Comparison of ENCODE assay signal across 1 cellular context in genomic region chr16:84597518-84598390, GRCh38.
TF ChIP-seq lines count a peak whose summit lies in the region.

No MANE protein-coding gene starts in this region.

TF ChIP-seq in GM12878, 131 proteins besides CTCF, POLR2A, EP300 and RAD21 (continues in another document):
- TF ChIP-seq NR2F1 (conservative IDR thresholded peaks at IDR 0.05) = no peak
- TF ChIP-seq, protein P1, sequence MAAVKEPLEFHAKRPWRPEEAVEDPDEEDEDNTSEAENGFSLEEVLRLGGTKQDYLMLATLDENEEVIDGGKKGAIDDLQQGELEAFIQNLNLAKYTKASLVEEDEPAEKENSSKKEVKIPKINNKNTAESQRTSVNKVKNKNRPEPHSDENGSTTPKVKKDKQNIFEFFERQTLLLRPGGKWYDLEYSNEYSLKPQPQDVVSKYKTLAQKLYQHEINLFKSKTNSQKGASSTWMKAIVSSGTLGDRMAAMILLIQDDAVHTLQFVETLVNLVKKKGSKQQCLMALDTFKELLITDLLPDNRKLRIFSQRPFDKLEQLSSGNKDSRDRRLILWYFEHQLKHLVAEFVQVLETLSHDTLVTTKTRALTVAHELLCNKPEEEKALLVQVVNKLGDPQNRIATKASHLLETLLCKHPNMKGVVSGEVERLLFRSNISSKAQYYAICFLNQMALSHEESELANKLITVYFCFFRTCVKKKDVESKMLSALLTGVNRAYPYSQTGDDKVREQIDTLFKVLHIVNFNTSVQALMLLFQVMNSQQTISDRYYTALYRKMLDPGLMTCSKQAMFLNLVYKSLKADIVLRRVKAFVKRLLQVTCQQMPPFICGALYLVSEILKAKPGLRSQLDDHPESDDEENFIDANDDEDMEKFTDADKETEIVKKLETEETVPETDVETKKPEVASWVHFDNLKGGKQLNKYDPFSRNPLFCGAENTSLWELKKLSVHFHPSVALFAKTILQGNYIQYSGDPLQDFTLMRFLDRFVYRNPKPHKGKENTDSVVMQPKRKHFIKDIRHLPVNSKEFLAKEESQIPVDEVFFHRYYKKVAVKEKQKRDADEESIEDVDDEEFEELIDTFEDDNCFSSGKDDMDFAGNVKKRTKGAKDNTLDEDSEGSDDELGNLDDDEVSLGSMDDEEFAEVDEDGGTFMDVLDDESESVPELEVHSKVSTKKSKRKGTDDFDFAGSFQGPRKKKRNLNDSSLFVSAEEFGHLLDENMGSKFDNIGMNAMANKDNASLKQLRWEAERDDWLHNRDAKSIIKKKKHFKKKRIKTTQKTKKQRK (IDR thresholded peaks at IDR 0.05; ENCODE audit: low read depth, low read length) = no peak
- 0 out of 2 replicates have a peak, but pooled peaks have one; percentile 18 for TF ChIP-seq SMARCA5 (IDR thresholded peaks at IDR 0.05)
- no peak for TF ChIP-seq ZNF207 (IDR thresholded peaks at IDR 0.05; ENCODE audit: borderline replicate concordance)
- no peak for TF ChIP-seq FOXM1 (IDR thresholded peaks at IDR 0.05; ENCODE audit: low read depth, low read length)
- no peak for TF ChIP-seq REST (IDR thresholded peaks at IDR 0.05; ENCODE audit: low read depth, low read length)
- TF ChIP-seq, protein P2, sequence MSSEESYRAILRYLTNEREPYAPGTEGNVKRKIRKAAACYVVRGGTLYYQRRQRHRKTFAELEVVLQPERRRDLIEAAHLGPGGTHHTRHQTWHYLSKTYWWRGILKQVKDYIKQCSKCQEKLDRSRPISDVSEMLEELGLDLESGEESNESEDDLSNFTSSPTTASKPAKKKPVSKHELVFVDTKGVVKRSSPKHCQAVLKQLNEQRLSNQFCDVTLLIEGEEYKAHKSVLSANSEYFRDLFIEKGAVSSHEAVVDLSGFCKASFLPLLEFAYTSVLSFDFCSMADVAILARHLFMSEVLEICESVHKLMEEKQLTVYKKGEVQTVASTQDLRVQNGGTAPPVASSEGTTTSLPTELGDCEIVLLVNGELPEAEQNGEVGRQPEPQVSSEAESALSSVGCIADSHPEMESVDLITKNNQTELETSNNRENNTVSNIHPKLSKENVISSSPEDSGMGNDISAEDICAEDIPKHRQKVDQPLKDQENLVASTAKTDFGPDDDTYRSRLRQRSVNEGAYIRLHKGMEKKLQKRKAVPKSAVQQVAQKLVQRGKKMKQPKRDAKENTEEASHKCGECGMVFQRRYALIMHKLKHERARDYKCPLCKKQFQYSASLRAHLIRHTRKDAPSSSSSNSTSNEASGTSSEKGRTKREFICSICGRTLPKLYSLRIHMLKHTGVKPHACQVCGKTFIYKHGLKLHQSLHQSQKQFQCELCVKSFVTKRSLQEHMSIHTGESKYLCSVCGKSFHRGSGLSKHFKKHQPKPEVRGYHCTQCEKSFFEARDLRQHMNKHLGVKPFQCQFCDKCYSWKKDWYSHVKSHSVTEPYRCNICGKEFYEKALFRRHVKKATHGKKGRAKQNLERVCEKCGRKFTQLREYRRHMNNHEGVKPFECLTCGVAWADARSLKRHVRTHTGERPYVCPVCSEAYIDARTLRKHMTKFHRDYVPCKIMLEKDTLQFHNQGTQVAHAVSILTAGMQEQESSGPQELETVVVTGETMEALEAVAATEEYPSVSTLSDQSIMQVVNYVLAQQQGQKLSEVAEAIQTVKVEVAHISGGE (CRISPR knock-in tag; IDR thresholded peaks at IDR 0.05) = no peak
- no peak for TF ChIP-seq CHD2 (IDR thresholded peaks at IDR 0.05; ENCODE audit: borderline replicate concordance, low read depth, low read length)
- TF ChIP-seq, protein P3, sequence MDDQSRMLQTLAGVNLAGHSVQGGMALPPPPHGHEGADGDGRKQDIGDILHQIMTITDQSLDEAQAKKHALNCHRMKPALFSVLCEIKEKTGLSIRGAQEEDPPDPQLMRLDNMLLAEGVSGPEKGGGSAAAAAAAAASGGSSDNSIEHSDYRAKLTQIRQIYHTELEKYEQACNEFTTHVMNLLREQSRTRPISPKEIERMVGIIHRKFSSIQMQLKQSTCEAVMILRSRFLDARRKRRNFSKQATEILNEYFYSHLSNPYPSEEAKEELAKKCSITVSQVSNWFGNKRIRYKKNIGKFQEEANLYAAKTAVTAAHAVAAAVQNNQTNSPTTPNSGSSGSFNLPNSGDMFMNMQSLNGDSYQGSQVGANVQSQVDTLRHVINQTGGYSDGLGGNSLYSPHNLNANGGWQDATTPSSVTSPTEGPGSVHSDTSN (IDR thresholded peaks at IDR 0.05; ENCODE audit: insufficient replicate concordance, low read depth, low read length) = no peak
- TF ChIP-seq MXI1 (IDR thresholded peaks at IDR 0.05; ENCODE audit: low read depth, low read length) = 0 out of 2 replicates have a peak, but pooled peaks have one; percentile 7
- TF ChIP-seq GATAD2B (conservative IDR thresholded peaks at IDR 0.05; ENCODE audit: low read depth) = no peak
- no peak for TF ChIP-seq MEF2A (IDR thresholded peaks at IDR 0.05; ENCODE audit: insufficient read depth, low read depth, low read length)
- no peak for TF ChIP-seq FOS (IDR thresholded peaks at IDR 0.05; ENCODE audit: borderline replicate concordance, extremely low read depth, insufficient read length)
- TF ChIP-seq SUZ12 (IDR thresholded peaks at IDR 0.05; ENCODE audit: unreplicated experiment) = no peak
- no peak for TF ChIP-seq HSF1 (IDR thresholded peaks at IDR 0.05; ENCODE audit: low read depth, low read length)
- TF ChIP-seq, protein P4, sequence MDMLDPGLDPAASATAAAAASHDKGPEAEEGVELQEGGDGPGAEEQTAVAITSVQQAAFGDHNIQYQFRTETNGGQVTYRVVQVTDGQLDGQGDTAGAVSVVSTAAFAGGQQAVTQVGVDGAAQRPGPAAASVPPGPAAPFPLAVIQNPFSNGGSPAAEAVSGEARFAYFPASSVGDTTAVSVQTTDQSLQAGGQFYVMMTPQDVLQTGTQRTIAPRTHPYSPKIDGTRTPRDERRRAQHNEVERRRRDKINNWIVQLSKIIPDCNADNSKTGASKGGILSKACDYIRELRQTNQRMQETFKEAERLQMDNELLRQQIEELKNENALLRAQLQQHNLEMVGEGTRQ (IDR thresholded peaks at IDR 0.05; ENCODE audit: borderline replicate concordance, low read depth, low read length) = no peak
- TF ChIP-seq SP1 (IDR thresholded peaks at IDR 0.05; ENCODE audit: low read depth, low read length) = no peak
- no peak for TF ChIP-seq RFX5 (IDR thresholded peaks at IDR 0.05; ENCODE audit: low read depth, low read length)
- peak; percentile 0; the same call in 1 of the 2 replicates for TF ChIP-seq YY1 (IDR thresholded peaks at IDR 0.05; ENCODE audit: low read depth, low read length)
- no peak for TF ChIP-seq ASH2L (IDR thresholded peaks at IDR 0.05; ENCODE audit: borderline replicate concordance, low read depth)
- TF ChIP-seq IKZF1 (conservative IDR thresholded peaks at IDR 0.05) = peak; percentile 29; the same call in 1 of the 2 replicates
- TF ChIP-seq STAT1 (conservative IDR thresholded peaks at IDR 0.05) = no peak
- no peak; the same call in none of the 2 replicates for TF ChIP-seq ZNF687 (IDR thresholded peaks at IDR 0.05)
- no peak for TF ChIP-seq NFIC (IDR thresholded peaks at IDR 0.05; ENCODE audit: low read depth, low read length)
- TF ChIP-seq TCF3 (IDR thresholded peaks at IDR 0.05; ENCODE audit: borderline replicate concordance, insufficient read depth, low read depth, low read length) = no peak
- peak; percentile 53 for TF ChIP-seq SPI1 (IDR thresholded peaks at IDR 0.05; ENCODE audit: borderline replicate concordance, insufficient read depth, low read depth, low read length)
- TF ChIP-seq, protein P5, sequence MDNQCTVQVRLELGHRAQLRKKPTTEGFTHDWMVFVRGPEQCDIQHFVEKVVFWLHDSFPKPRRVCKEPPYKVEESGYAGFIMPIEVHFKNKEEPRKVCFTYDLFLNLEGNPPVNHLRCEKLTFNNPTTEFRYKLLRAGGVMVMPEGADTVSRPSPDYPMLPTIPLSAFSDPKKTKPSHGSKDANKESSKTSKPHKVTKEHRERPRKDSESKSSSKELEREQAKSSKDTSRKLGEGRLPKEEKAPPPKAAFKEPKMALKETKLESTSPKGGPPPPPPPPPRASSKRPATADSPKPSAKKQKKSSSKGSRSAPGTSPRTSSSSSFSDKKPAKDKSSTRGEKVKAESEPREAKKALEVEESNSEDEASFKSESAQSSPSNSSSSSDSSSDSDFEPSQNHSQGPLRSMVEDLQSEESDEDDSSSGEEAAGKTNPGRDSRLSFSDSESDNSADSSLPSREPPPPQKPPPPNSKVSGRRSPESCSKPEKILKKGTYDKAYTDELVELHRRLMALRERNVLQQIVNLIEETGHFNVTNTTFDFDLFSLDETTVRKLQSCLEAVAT (IDR thresholded peaks at IDR 0.05) = peak; percentile 14; the same call in 1 of the 2 replicates
- TF ChIP-seq SMAD5 (IDR thresholded peaks at IDR 0.05; ENCODE audit: low read depth) = no peak
- no peak for TF ChIP-seq RB1 (IDR thresholded peaks at IDR 0.05; ENCODE audit: borderline replicate concordance)
- peak; percentile 26; the same call in 1 of the 3 replicates for TF ChIP-seq POU2F2 (IDR thresholded peaks at IDR 0.05; ENCODE audit: borderline replicate concordance, low read depth, low read length)
- TF ChIP-seq HDGF (IDR thresholded peaks at IDR 0.05) = no peak
- TF ChIP-seq, protein P6, sequence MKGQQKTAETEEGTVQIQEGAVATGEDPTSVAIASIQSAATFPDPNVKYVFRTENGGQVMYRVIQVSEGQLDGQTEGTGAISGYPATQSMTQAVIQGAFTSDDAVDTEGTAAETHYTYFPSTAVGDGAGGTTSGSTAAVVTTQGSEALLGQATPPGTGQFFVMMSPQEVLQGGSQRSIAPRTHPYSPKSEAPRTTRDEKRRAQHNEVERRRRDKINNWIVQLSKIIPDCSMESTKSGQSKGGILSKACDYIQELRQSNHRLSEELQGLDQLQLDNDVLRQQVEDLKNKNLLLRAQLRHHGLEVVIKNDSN (IDR thresholded peaks at IDR 0.05; ENCODE audit: borderline replicate concordance, extremely low read length, insufficient read depth, low read depth, low read length) = no peak
- TF ChIP-seq JUND (IDR thresholded peaks at IDR 0.05; ENCODE audit: low read depth, low read length) = no peak
- TF ChIP-seq HCFC1 (IDR thresholded peaks at IDR 0.05; ENCODE audit: low read length) = no peak
- TF ChIP-seq CHD4 (IDR thresholded peaks at IDR 0.05) = no peak
